ENCODE assay signal across 10 cellular contexts in the genomic region with DNA sequence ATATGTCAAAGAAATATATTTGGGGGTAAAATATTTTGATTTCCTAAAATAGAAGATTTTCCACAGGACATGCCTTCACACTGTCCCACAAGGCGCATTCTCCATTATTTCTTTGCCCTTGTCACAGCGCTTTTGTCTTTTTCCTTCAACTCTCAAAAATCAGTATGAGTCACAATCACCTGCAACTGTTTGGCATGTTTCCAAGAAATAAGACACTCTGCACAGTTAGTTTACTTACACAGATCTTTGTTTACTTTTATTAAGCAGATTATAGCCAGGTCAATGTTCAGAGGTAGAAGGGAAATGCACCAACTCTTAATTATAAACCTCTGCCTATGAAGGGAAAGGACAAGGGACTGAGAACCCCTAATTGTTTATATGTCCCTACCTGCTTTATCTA. TPM values are rescaled to one million over a fixed set of nuclear protein-coding genes. Genes with fewer than 3 reads are reported as not detected.
A peak's percentile ranks its signal among the peaks of the same experiment; 100 is the strongest.
DNase-seq lines count a peak whose midpoint lies in the region; ATAC-seq, FAIRE-seq and TF ChIP-seq lines count a peak whose summit lies in the region.
"Had no signal": no experiment of that assay in that cellular context is flagged by ENCODE, and none has a peak within 500 bp of the region (broad histone marks: within the 10 kb centered on the region; RNA-seq: fewer than 3 reads in every experiment).

No MANE protein-coding gene starts in this region.

- ATAC-seq in K562 (peak; percentile 28; the same call in 2 of the 3 replicates), HG03097 (IDR thresholded peaks at IDR 0.05; ENCODE audit: low FRiP score, unreplicated experiment) (no peak), GM18868 (IDR thresholded peaks at IDR 0.05; ENCODE audit: unreplicated experiment) (no peak)

- DNase-seq in DMS79 treated with DMSO at 0.1 percent for 48 hours (lab: John Stamatoyannopoulos, UW) (peak; percentile 66), NCI-H1417 (lab: John Stamatoyannopoulos, UW) (peak; percentile 10 to 93 (median 54)), K562 (ENCODE audit: extremely low read depth in 1 of 4, low spot score in 3 of 4) (peak; percentile 21 to 57 (median 26)), mucosa of gallbladder (ENCODE audit: low spot score) (peak; percentile 77), islet precursor cell (no peak), NK-92 (lab: John Stamatoyannopoulos, UW; ENCODE audit: unreplicated experiment) (no peak)

- no peaks in the 10 kb centered on the region for H3K27me3 ChIP-seq in K562 (ENCODE audit: control insufficient read depth in 2 of 2, insufficient read depth in 2 of 2, low read length in 2 of 2)
- H3K27me3 ChIP-seq: ascending aorta had no signal

- H3K4me2 ChIP-seq in K562 (ENCODE audit: insufficient read depth, low read length) = no peak overlapping the region

- no TSS peak for BruUV-seq in K562 (replicated peaks; lab: Mats Ljungman, UMichigan)

- FAIRE-seq in K562 (lab: Jason Lieb, UNC) = peak; percentile 79

- 15% methylated on average over 2 of the region's 2 CpGs for WGBS in K562 (ENCODE audit: insufficient coverage, low coverage, missing lambda C conversion rate)

- CTCF ChIA-PET in K562 (lab: Yijun Ruan, JAX; ENCODE audit: low intra/inter-chr PET ratio) = no interaction called here

- H3K9ac ChIP-seq in K562 (ENCODE audit: insufficient read depth in 1 of 2, low read depth in 2 of 2, low read length in 2 of 2) = no peak overlapping the region

- in situ Hi-C loops in K562 (cut with MboI) = no loop called here

- no peak overlapping the region for H2AFZ ChIP-seq in K562 (ENCODE audit: low read depth, low read length)

- POLR2A ChIA-PET in K562 (lab: Yijun Ruan, JAX) = no interaction called here

- no peaks in the 10 kb centered on the region for H3K36me3 ChIP-seq in K562 (ENCODE audit: control insufficient read depth, insufficient read depth, low read length)
- H3K36me3 ChIP-seq: ascending aorta had no signal

- TF ChIP-seq CTCF in K562 (IDR thresholded peaks at IDR 0.05 in 2 of 3, conservative IDR thresholded peaks at IDR 0.05 in 1 of 3; ENCODE audit: insufficient read depth in 2 of 3, low read depth in 1 of 3, low read length in 3 of 3) = no peak

- no peak overlapping the region for H3K4me3 ChIP-seq in K562
- H3K4me3 ChIP-seq: ascending aorta, lung had no signal

- peaks cover 84% of the 10 kb centered on the region for H3K79me2 ChIP-seq in K562 (ENCODE audit: control insufficient read depth, insufficient read depth, low read length)

- no peak for TF ChIP-seq EP300 in K562 (IDR thresholded peaks at IDR 0.05; ENCODE audit: low read length)

- intact Hi-C loops in K562 (cut with micrococcal nuclease) = no loop called here

- no peak overlapping the region for H3K27ac ChIP-seq in K562 (ENCODE audit: extremely low read depth, low read depth, low read length)
- H3K27ac ChIP-seq: ascending aorta had no signal

- H3K9me1 ChIP-seq in K562 (ENCODE audit: control insufficient read depth, insufficient read depth, low read length) = no peaks in the 10 kb centered on the region

- peaks cover 0 to 12% of the 10 kb centered on the region in 2 experiments; a peak in 4 of 5 replicates for H3K4me1 ChIP-seq in K562 (replicated peaks in 1 of 2; ENCODE audit: control insufficient read depth in 2 of 2, insufficient read depth in 2 of 2, low read length in 2 of 2)

- H4K20me1 ChIP-seq in K562 (replicated peaks; ENCODE audit: control insufficient read depth, insufficient read depth, low read length) = no peaks in the 10 kb centered on the region

- no peak for TF ChIP-seq POLR2A in K562 (conservative IDR thresholded peaks at IDR 0.05)

- H3K9me3 ChIP-seq in K562 (replicated peaks; ENCODE audit: control insufficient read depth, insufficient read depth, low read depth, low read length) = no peaks in the 10 kb centered on the region; the same call in 1 of the 2 replicates
- H3K9me3 ChIP-seq: ascending aorta had no signal

- no peak for TF ChIP-seq RAD21 in K562 (CRISPR knock-in tag; conservative IDR thresholded peaks at IDR 0.05 in 1 of 2, IDR thresholded peaks at IDR 0.05 in 1 of 2)

TF ChIP-seq in K562, 482 proteins besides CTCF, POLR2A, EP300 and RAD21 (continues in another document):
- TF ChIP-seq NFIC (IDR thresholded peaks at IDR 0.05) (peak; percentile 96), HEY1 (CRISPR knock-in tag; IDR thresholded peaks at IDR 0.05; ENCODE audit: borderline replicate concordance) (no peak), EP400 (IDR thresholded peaks at IDR 0.05) (no peak), RBM15 (IDR thresholded peaks at IDR 0.05; ENCODE audit: insufficient read depth, low read length) (no peak), ZNF830 (CRISPR knock-in tag; IDR thresholded peaks at IDR 0.05) (no peak), ZNF444 (CRISPR knock-in tag; IDR thresholded peaks at IDR 0.05) (no peak), ZNF764 (CRISPR knock-in tag; IDR thresholded peaks at IDR 0.05; ENCODE audit: low read depth) (no peak), CC2D1A (IDR thresholded peaks at IDR 0.05) (no peak), SNIP1 (IDR thresholded peaks at IDR 0.05; ENCODE audit: low read depth) (no peak), KDM4B (IDR thresholded peaks at IDR 0.05; ENCODE audit: borderline replicate concordance in 2 of 2, low read depth in 1 of 2) (no peak), BHLHE40 (IDR thresholded peaks at IDR 0.05; ENCODE audit: low read length) (no peak), NFE2 (IDR thresholded peaks at IDR 0.05; ENCODE audit: low read depth) (no peak), SMARCE1 (IDR thresholded peaks at IDR 0.05) (peak; percentile 73; the same call in 1 of the 2 replicates), BRD9 (IDR thresholded peaks at IDR 0.05; ENCODE audit: low read depth, partially characterized antibody) (no peak), MCM3 (IDR thresholded peaks at IDR 0.05) (no peak), DACH1 (IDR thresholded peaks at IDR 0.05; ENCODE audit: partially characterized antibody) (peak; percentile 9), SMAD1 (IDR thresholded peaks at IDR 0.05; ENCODE audit: low read depth, low read length, partially characterized antibody) (no peak), FOXA3 (CRISPR knock-in tag; conservative IDR thresholded peaks at IDR 0.05 in 1 of 2, IDR thresholded peaks at IDR 0.05 in 1 of 2) (0 out of 4 replicates have a peak, but pooled peaks of 1 of the 2 experiments have one; percentile 25), EZH2 (IDR thresholded peaks at IDR 0.05; ENCODE audit: borderline replicate concordance, low read depth, low read length) (no peak), HDAC3 (IDR thresholded peaks at IDR 0.05; ENCODE audit: borderline replicate concordance, partially characterized antibody) (no peak), ETS2 (tag; IDR thresholded peaks at IDR 0.05; ENCODE audit: borderline replicate concordance, poor library complexity, severe bottlenecking) (no peak), ADNP (tag; IDR thresholded peaks at IDR 0.05) (no peak), HDAC6 (IDR thresholded peaks at IDR 0.05; ENCODE audit: low read depth, low read length) (no peak), CEBPB (tag; IDR thresholded peaks at IDR 0.05) (no peak), KAT8 (IDR thresholded peaks at IDR 0.05; ENCODE audit: low read depth) (no peak), MXI1 (IDR thresholded peaks at IDR 0.05; ENCODE audit: low read depth, low read length) (no peak)
- TF ChIP-seq, protein P1, sequence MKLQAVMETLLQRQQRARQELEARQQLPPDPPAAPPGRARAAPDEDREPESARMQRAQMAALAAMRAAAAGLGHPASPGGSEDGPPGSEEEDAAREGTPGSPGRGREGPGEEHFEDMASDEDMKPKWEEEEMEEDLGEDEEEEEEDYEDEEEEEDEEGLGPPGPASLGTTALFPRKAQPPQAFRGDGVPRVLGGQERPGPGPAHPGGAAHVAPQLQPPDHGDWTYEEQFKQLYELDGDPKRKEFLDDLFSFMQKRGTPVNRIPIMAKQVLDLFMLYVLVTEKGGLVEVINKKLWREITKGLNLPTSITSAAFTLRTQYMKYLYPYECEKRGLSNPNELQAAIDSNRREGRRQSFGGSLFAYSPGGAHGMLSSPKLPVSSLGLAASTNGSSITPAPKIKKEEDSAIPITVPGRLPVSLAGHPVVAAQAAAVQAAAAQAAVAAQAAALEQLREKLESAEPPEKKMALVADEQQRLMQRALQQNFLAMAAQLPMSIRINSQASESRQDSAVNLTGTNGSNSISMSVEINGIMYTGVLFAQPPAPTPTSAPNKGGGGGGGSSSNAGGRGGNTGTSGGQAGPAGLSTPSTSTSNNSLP (IDR thresholded peaks at IDR 0.05; ENCODE audit: borderline replicate concordance, low read depth, low read length) = 0 out of 2 replicates have a peak, but pooled peaks have one; percentile 31
- TF ChIP-seq, protein P2, sequence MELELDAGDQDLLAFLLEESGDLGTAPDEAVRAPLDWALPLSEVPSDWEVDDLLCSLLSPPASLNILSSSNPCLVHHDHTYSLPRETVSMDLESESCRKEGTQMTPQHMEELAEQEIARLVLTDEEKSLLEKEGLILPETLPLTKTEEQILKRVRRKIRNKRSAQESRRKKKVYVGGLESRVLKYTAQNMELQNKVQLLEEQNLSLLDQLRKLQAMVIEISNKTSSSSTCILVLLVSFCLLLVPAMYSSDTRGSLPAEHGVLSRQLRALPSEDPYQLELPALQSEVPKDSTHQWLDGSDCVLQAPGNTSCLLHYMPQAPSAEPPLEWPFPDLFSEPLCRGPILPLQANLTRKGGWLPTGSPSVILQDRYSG (tag; conservative IDR thresholded peaks at IDR 0.05; ENCODE audit: low read depth) = no peak

RNA-seq across cellular contexts. Expression of a gene that starts 9.5 kb away (rescaled TPM):
- 125 and 149 TPM in 2 replicates for total RNA-seq in K562 (2011; cell fraction: chromatin; rRNA removed; ENCODE audit: low replicate concordance)
- 48.0 and 84.4 TPM in 2 replicates for total RNA-seq in K562 (2011; cell fraction: nucleolus; rRNA removed)
- total RNA-seq in K562 (2011; cell fraction: nucleoplasm; rRNA removed) = 87.5 and 104 TPM in 2 replicates
- total RNA-seq in K562 (2014; rRNA removed) = 8.2 and 12.2 TPM in 2 replicates
- total RNA-seq in K562 (2014; rRNA removed; fragmentation: Illumina TruSeq; extraction: Trizol) = 13.6 and 15.8 TPM in 2 replicates
- total RNA-seq in K562 (2015; rRNA removed; fragmentation: Illumina TruSeq; extraction: Trizol) = 14.2 and 14.4 TPM in 2 replicates
- 12.7 and 15.8 TPM in 2 replicates for total RNA-seq in K562 (2021)
- polyA plus RNA-seq in K562 (2011; rRNA removed) = 26.3 and 29.9 TPM in 2 replicates
- polyA plus RNA-seq in K562 (2011; cell fraction: cytosol; rRNA removed) = 18.2 and 27.8 TPM in 2 replicates
- 29.7 and 36.2 TPM in 2 replicates for polyA plus RNA-seq in K562 (2011; cell fraction: nucleus; rRNA removed)
- 21.0 and 30.6 TPM in 2 replicates for polyA plus RNA-seq in K562 (2012)
- 14.7 and 15.4 TPM in 2 replicates for polyA plus RNA-seq in K562 (2014; fragmentation: Illumina TruSeq; extraction: Trizol)
- 1 to 10 TPM; 5.4 to 5.9 TPM for polyA plus RNA-seq in K562 (2014; fragmentation: Nextera tagmentation; extraction: Ambion mirVana)
- 9.9 and 10.3 TPM in 2 replicates for polyA plus RNA-seq in K562 (2014; rRNA removed)
- 51.8 and 52.9 TPM in 2 replicates for polyA minus RNA-seq in K562 (2011; rRNA and poly(A)+ RNA removed)
- polyA minus RNA-seq in K562 (2011; cell fraction: cytosol; rRNA and poly(A)+ RNA removed) = 23.4 and 23.6 TPM in 2 replicates
- polyA minus RNA-seq in K562 (2011; cell fraction: nucleus; rRNA and poly(A)+ RNA removed) = 33.5 and 48.8 TPM in 2 replicates
- 103 TPM for total RNA-seq in mucosa of gallbladder

Comparison
In these comparisons a context has a peak if more than half of its experiments do, and no peak if none do; other contexts are left out.
1. DNase-seq: peak in DMS79 treated with DMSO at 0.1 percent for 48 hours (single experiment), NCI-H1417 (3 of 3), K562 (4 of 4) and mucosa of gallbladder (single experiment); none in islet precursor cell (single experiment) and NK-92 (single experiment).